In the genomic region with DNA sequence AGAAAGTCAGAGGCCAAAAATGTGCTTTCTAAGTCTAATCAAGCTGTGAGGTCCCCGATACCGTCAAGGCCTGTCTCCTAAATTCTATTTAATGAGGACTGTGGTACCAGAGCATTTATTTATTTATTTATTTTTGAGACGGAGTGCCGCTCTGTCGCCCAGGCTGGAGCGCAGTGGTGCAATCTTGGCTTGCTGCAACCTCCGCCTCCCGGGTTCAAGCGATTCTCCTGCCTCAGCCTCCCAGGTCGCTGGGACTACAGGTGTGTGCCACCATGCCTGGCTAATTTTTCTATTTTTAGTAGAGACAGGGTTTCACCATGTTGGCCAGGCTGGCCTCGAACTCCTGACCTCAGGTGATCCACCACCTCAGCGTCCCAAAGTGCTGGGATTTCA, we compare ENCODE assay signal across 7 cellular contexts. TPM values are rescaled to one million over a fixed set of nuclear protein-coding genes. Genes with fewer than 3 reads are reported as not detected.
DNase-seq lines count a peak whose midpoint lies in the region; ATAC-seq and TF ChIP-seq lines count a peak whose summit lies in the region.
"Not testable (repeated sequence)": the region's sequence is repeated elsewhere in the genome, so short reads cannot be mapped to it uniquely, and the experiment has no call there.

No MANE protein-coding gene starts in this region.

- H3K9me3 Mint-ChIP-seq in CD14-positive monocyte; activated naive CD8-positive, alpha-beta T cell treated with anti-CD3 and anti-CD28 coated beads, Interleukin-2, amount 10 ng/mL, durations not matched to agents 7 days and 5 days; naive thymus-derived CD8-positive, alpha-beta T cell: not testable (repeated sequence)

- intact Hi-C loops in CD14-positive monocyte (cut with micrococcal nuclease); right lobe of liver (cut with DNase I); spleen (cut with DNase I; ENCODE audit: low total_unique reads): not testable (repeated sequence)

- H3K9me2 ChIP-seq in Loucy (replicated peaks; ENCODE audit: low read depth, low read length) = not testable (repeated sequence)

- POLR2A ChIA-PET in activated naive CD8-positive, alpha-beta T cell treated with anti-CD3 and anti-CD28 coated beads, Interleukin-2, amount 10 ng/mL, durations not matched to agents 7 days and 5 days (lab: Charles Lee) = interaction anchor here (1.0 to 1.3 kb wide), 2 partner anchors 22 to 28 kb away, joined by 3 to 5 read pairs; no protein-coding TSS in a partner anchor
- POLR2A ChIA-PET in naive thymus-derived CD8-positive, alpha-beta T cell (lab: Charles Lee) = not testable (repeated sequence)

- peak overlapping the region in 4 of 7 donors; percentile 15 to 50 (median 26) for H3K27ac Mint-ChIP-seq in CD14-positive monocyte
- not testable (repeated sequence) for H3K27ac Mint-ChIP-seq in activated naive CD8-positive, alpha-beta T cell treated with anti-CD3 and anti-CD28 coated beads, Interleukin-2, amount 10 ng/mL, durations not matched to agents 7 days and 5 days
- H3K27ac Mint-ChIP-seq in naive thymus-derived CD8-positive, alpha-beta T cell = peak overlapping the region in 9 of 10 donors; percentile 29 to 91 (median 82)

- H3K36me3 Mint-ChIP-seq in CD14-positive monocyte = peaks cover 79 to 95% of the 10 kb centered on the region in 2 donors
- H3K36me3 Mint-ChIP-seq in activated naive CD8-positive, alpha-beta T cell treated with anti-CD3 and anti-CD28 coated beads, Interleukin-2, amount 10 ng/mL, durations not matched to agents 7 days and 5 days = peaks cover 29% of the 10 kb centered on the region
- H3K36me3 Mint-ChIP-seq in naive thymus-derived CD8-positive, alpha-beta T cell = peaks cover 4 to 61% (median 9%) of the 10 kb centered on the region in 3 donors

- TF ChIP-seq CTCF in CD14-positive monocyte (IDR thresholded peaks at IDR 0.05); Loucy (conservative IDR thresholded peaks at IDR 0.05; ENCODE audit: low read length); foreskin keratinocyte (conservative IDR thresholded peaks at IDR 0.05); right lobe of liver (IDR thresholded peaks at IDR 0.05); spleen (IDR thresholded peaks at IDR 0.05 in 8 of 11, conservative IDR thresholded peaks at IDR 0.05 in 3 of 11): not testable (repeated sequence)

- 64% methylated on average over 12 of the region's 12 CpGs for WGBS in right lobe of liver (ENCODE audit: insufficient coverage, low coverage, low lambda C conversion rate, missing lambda C conversion rate)
- WGBS in spleen, 5 donors = 85 to 90% (median 87%) methylated on average over 12 of the region's 12 CpGs

- not testable (repeated sequence) for H3K27me3 Mint-ChIP-seq in CD14-positive monocyte (ENCODE audit: low read depth in 3 of 3); activated naive CD8-positive, alpha-beta T cell treated with anti-CD3 and anti-CD28 coated beads, Interleukin-2, amount 10 ng/mL, durations not matched to agents 7 days and 5 days; naive thymus-derived CD8-positive, alpha-beta T cell

- H3K4me3 Mint-ChIP-seq in CD14-positive monocyte = not testable (repeated sequence)
- peak overlapping the region; percentile 4 for H3K4me3 Mint-ChIP-seq in activated naive CD8-positive, alpha-beta T cell treated with anti-CD3 and anti-CD28 coated beads, Interleukin-2, amount 10 ng/mL, durations not matched to agents 7 days and 5 days
- H3K4me3 Mint-ChIP-seq in naive thymus-derived CD8-positive, alpha-beta T cell = peak overlapping the region in 2 of 10 donors; percentile 36 to 48

- not testable (repeated sequence) for H3K4me1 ChIP-seq in Loucy (ENCODE audit: insufficient read depth, low read length, poor library complexity, severe bottlenecking); foreskin keratinocyte
- H3K4me1 ChIP-seq in right lobe of liver = peaks cover 0 to 23% (median 14%) of the 10 kb centered on the region in 4 donors
- H3K4me1 ChIP-seq in spleen = peaks cover 16 to 93% (median 58%) of the 10 kb centered on the region in 6 donors

- H3K36me3 ChIP-seq in Loucy (ENCODE audit: insufficient read depth, low read length) = peaks cover 34% of the 10 kb centered on the region; the same call in 1 of the 2 replicates
- H3K36me3 ChIP-seq in right lobe of liver = peaks cover 7 to 27% (median 8%) of the 10 kb centered on the region in 4 donors
- H3K36me3 ChIP-seq in spleen = peaks cover 0 to 99% (median 56%) of the 10 kb centered on the region in 6 donors

- H3K27me3 ChIP-seq in Loucy (ENCODE audit: insufficient read depth, low read length, poor library complexity, severe bottlenecking); foreskin keratinocyte; right lobe of liver; spleen (replicated peaks in 1 of 7): not testable (repeated sequence)

- H3K9ac ChIP-seq in Loucy (ENCODE audit: low read depth, low read length, poor library complexity, severe bottlenecking) = not testable (repeated sequence)

- H3K27ac ChIP-seq in foreskin keratinocyte (peak overlapping the region; percentile 93), right lobe of liver (peak overlapping the region; percentile 41 to 77 (median 76)), spleen (peak overlapping the region in 7 of 8 donors; percentile 2 to 77 (median 15))

- ATAC-seq in activated naive CD8-positive, alpha-beta T cell treated with anti-CD3 and anti-CD28 coated beads, Interleukin-2, amount 10 ng/mL, durations not matched to agents 7 days and 5 days (ENCODE audit: low read depth); foreskin keratinocyte; right lobe of liver; naive thymus-derived CD8-positive, alpha-beta T cell: not testable (repeated sequence)

- not testable (repeated sequence) for DNase-seq in CD14-positive monocyte (ENCODE audit: low spot score); activated naive CD8-positive, alpha-beta T cell treated with anti-CD3 and anti-CD28 coated beads, Interleukin-2, amount 10 ng/mL, durations not matched to agents 7 days and 5 days; foreskin keratinocyte; naive thymus-derived CD8-positive, alpha-beta T cell; spleen
- peak in 1 of 3 donors; percentile 34 for DNase-seq in right lobe of liver

- not testable (repeated sequence) for TF ChIP-seq POLR2A in right lobe of liver (IDR thresholded peaks at IDR 0.05); spleen (IDR thresholded peaks at IDR 0.05)

- peak overlapping the region; percentile 38 for H3K4me2 ChIP-seq in Loucy (ENCODE audit: low read depth, low read length, poor library complexity, severe bottlenecking)

- H4K20me1 ChIP-seq in Loucy (ENCODE audit: insufficient read depth, low read length, poor library complexity, severe bottlenecking) = peaks cover 35% of the 10 kb centered on the region

- H3K79me2 ChIP-seq in Loucy (ENCODE audit: insufficient read depth, low read length) = peaks cover 78% of the 10 kb centered on the region

- not testable (repeated sequence) for H3K4me3 ChIP-seq in Loucy (ENCODE audit: low read length, poor library complexity, severe bottlenecking); right lobe of liver; spleen

- H3K4me1 Mint-ChIP-seq in CD14-positive monocyte = peaks cover 56% of the 10 kb centered on the region
- peaks cover 25% of the 10 kb centered on the region for H3K4me1 Mint-ChIP-seq in activated naive CD8-positive, alpha-beta T cell treated with anti-CD3 and anti-CD28 coated beads, Interleukin-2, amount 10 ng/mL, durations not matched to agents 7 days and 5 days
- H3K4me1 Mint-ChIP-seq in naive thymus-derived CD8-positive, alpha-beta T cell = peaks cover 16 to 59% (median 55%) of the 10 kb centered on the region in 4 donors

- H2AFZ ChIP-seq in Loucy (ENCODE audit: low read length) = not testable (repeated sequence)

- not testable (repeated sequence) for H3F3A ChIP-seq in Loucy (ENCODE audit: low read depth)

- not testable (repeated sequence) for H3K9me3 ChIP-seq in Loucy (ENCODE audit: insufficient read depth, low read depth, low read length); right lobe of liver; spleen

RNA-seq across cellular contexts. Expression of a gene that starts 9.2 kb away (rescaled TPM):
- polyA plus RNA-seq in CD14-positive monocyte = 100 to 1,000 TPM; 204 to 324 TPM
- 10 to 100 TPM; 17.8 to 18.8 TPM for total RNA-seq in activated naive CD8-positive, alpha-beta T cell treated with anti-CD3 and anti-CD28 coated beads, Interleukin-2, amount 10 ng/mL, durations not matched to agents 7 days and 5 days
- 90.0 and 93.6 TPM in 2 replicates for total RNA-seq in foreskin keratinocyte
- 82.1 and 87.0 TPM in 2 replicates for polyA plus RNA-seq in foreskin keratinocyte
- 10 to 100 TPM; 16.0 to 39.1 (median 27.8) TPM for total RNA-seq in right lobe of liver
- total RNA-seq in naive thymus-derived CD8-positive, alpha-beta T cell = 10 to 100 TPM; 24.4 to 27.8 TPM
- polyA plus RNA-seq in naive thymus-derived CD8-positive, alpha-beta T cell = 10 to 100 TPM; 11.3 to 30.9 (median 23.0) TPM
- 100 to 1,000 TPM in 5 of 7 donors, 10 to 100 TPM in 2; 87.1 to 133 (median 114) TPM for total RNA-seq in spleen
- polyA plus RNA-seq in spleen = 10 to 100 TPM; 73.6 to 77.9 (median 77.4) TPM

Comparison
In these comparisons a context has a peak if more than half of its experiments do, and no peak if none do; other contexts are left out.
1. H3K27ac ChIP-seq: peak in every context shown above with its lines; median percentile 93 in foreskin keratinocyte; 76 in right lobe of liver; 15 in spleen.